In the genomic region with DNA sequence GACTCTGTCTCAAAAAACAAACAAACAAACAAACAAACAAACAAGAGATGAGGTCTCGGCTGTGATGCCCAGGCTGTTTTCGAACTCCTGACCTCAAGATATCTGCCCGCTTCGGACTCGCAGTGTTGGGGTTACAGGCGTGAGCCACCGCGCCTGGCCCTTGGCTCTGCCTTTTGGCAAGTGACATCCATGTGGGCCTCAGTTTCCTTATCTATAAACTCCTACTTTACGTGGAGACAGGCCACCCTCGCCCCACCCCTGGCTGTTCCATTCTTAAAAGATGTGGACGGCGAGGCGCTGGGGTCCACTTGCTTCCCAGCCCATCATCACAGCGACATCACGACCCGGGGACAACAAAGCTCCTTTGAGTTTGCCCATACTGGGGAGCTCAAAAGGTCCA, we compare ENCODE assay signal across 23 cellular contexts. TPM values are rescaled to one million over a fixed set of nuclear protein-coding genes. Genes with fewer than 3 reads are reported as not detected.
DNase-seq lines count a peak whose midpoint lies in the region; ATAC-seq and TF ChIP-seq lines count a peak whose summit lies in the region.
"Had no signal": no experiment of that assay in that cellular context is flagged by ENCODE, and none has a peak within 500 bp of the region (broad histone marks: within the 10 kb centered on the region; RNA-seq: fewer than 3 reads in every experiment).

No MANE protein-coding gene starts in this region.

- no peak overlapping the region for H2BK12ac ChIP-seq in trophoblast cell (ENCODE audit: low read length)

- ATAC-seq in GM18907 (IDR thresholded peaks at IDR 0.05; ENCODE audit: unreplicated experiment) (no peak), GM19467 (IDR thresholded peaks at IDR 0.05; ENCODE audit: unreplicated experiment) (no peak)
- ATAC-seq: lower lobe of right lung, PC-3 had no signal

- H4K8ac ChIP-seq in trophoblast cell (ENCODE audit: low read depth, low read length), result no peak overlapping the region

- H3K9me3 Mint-ChIP-seq in activated naive CD4-positive, alpha-beta T cell treated with anti-CD3 and anti-CD28 coated beads, Interleukin-2, amount 10 ng/mL, durations not matched to agents 7 days and 5 days, result no peaks in the 10 kb centered on the region
- no peaks in the 10 kb centered on the region for H3K9me3 Mint-ChIP-seq in neural progenitor cell
- H3K9me3 Mint-ChIP-seq: activated CD4-positive, alpha-beta T cell treated with anti-CD3 and anti-CD28 coated beads, Interleukin-2, amount 10 ng/mL, durations not matched to agents 7 days and 5 days; endodermal cell; stimulated activated naive CD8-positive, alpha-beta T cell treated with anti-CD3 and anti-CD28 coated beads, Interleukin-15, Interleukin-2, amounts not matched to agents 100 ng/mL and 50 ng/mL, for 24 hours had no signal

- no peak overlapping the region for H3K23ac ChIP-seq in trophoblast cell (ENCODE audit: low read length)

- no peak overlapping the region for H2AFZ ChIP-seq in neural progenitor cell (replicated peaks)
- no peak overlapping the region for H2AFZ ChIP-seq in trophoblast cell (ENCODE audit: insufficient read depth, low read length, poor library complexity)
- H2AFZ ChIP-seq: hepatocyte had no signal

- DNase-seq in activated naive CD4-positive, alpha-beta T cell treated with anti-CD3 and anti-CD28 coated beads, Interleukin-2, amount 10 ng/mL, durations not matched to agents 7 days and 5 days, result no peak
- DNase-seq in activated naive CD4-positive, alpha-beta T cell treated with anti-CD3 and anti-CD28 coated beads, Interleukin-2, amount 50 U/mL, for 16 hours, result no peak
- no peak for DNase-seq in dorsolateral prefrontal cortex
- no peak for DNase-seq in neural progenitor cell (ENCODE audit: low spot score)
- no peak for DNase-seq in suprapubic skin (ENCODE audit: low spot score in 2 of 2)
- no peak for DNase-seq in trophoblast cell
- DNase-seq: activated CD4-positive, alpha-beta T cell treated with anti-CD3 and anti-CD28 coated beads, Interleukin-2, amount 10 ng/mL, durations not matched to agents 7 days and 5 days; EL; endodermal cell; lower lobe of right lung; NCI-H1694; NCI-H2227 treated with DMSO at 0.1 percent for 48 hours; NCI-H82; PC-3; SJCRH30; T-helper 2 cell had no signal

- H3K14ac ChIP-seq in trophoblast cell (ENCODE audit: low read length), result no peak overlapping the region

- no peak overlapping the region for H3K4ac ChIP-seq in trophoblast cell (ENCODE audit: low read depth, low read length)

- no peaks in the 10 kb centered on the region for H3K27me3 Mint-ChIP-seq in activated naive CD4-positive, alpha-beta T cell treated with anti-CD3 and anti-CD28 coated beads, Interleukin-2, amount 10 ng/mL, durations not matched to agents 7 days and 5 days
- H3K27me3 Mint-ChIP-seq in neural progenitor cell (ENCODE audit: insufficient read depth, low read depth), result no peaks in the 10 kb centered on the region
- H3K27me3 Mint-ChIP-seq: activated CD4-positive, alpha-beta T cell treated with anti-CD3 and anti-CD28 coated beads, Interleukin-2, amount 10 ng/mL, durations not matched to agents 7 days and 5 days; stimulated activated naive CD8-positive, alpha-beta T cell treated with anti-CD3 and anti-CD28 coated beads, Interleukin-15, Interleukin-2, amounts not matched to agents 100 ng/mL and 50 ng/mL, for 24 hours had no signal

- peak overlapping the region in 1 of 59 donors; percentile 8 for H3K27ac ChIP-seq in dorsolateral prefrontal cortex
- H3K27ac ChIP-seq in neural progenitor cell, result no peak overlapping the region
- no peak overlapping the region for H3K27ac ChIP-seq in suprapubic skin
- H3K27ac ChIP-seq in trophoblast cell (ENCODE audit: low read depth, low read length), result no peak overlapping the region
- H3K27ac ChIP-seq: hepatocyte, lower lobe of right lung, pancreas, SJCRH30, skin epidermis had no signal

- peaks cover 23% of the 10 kb centered on the region for H3K4me1 Mint-ChIP-seq in activated naive CD4-positive, alpha-beta T cell treated with anti-CD3 and anti-CD28 coated beads, Interleukin-2, amount 10 ng/mL, durations not matched to agents 7 days and 5 days
- peaks cover 12% of the 10 kb centered on the region for H3K4me1 Mint-ChIP-seq in neural progenitor cell
- H3K4me1 Mint-ChIP-seq: endodermal cell had no signal

- TF ChIP-seq POLR2A in suprapubic skin (IDR thresholded peaks at IDR 0.05), result no peak

- no peak overlapping the region for H2BK5ac ChIP-seq in trophoblast cell (ENCODE audit: low read depth, low read length, poor library complexity)

- no peak for TF ChIP-seq CTCF in dorsolateral prefrontal cortex (IDR thresholded peaks at IDR 0.05 in 54 of 56, conservative IDR thresholded peaks at IDR 0.05 in 2 of 56; ENCODE audit: low read depth in 1 of 56, partially characterized antibody in 56 of 56)
- no peak for TF ChIP-seq CTCF in neural progenitor cell (IDR thresholded peaks at IDR 0.05)
- TF ChIP-seq CTCF in suprapubic skin (IDR thresholded peaks at IDR 0.05), result no peak

- 81% methylated on average over 16 of the region's 16 CpGs for WGBS in suprapubic skin
- no CpG with 5 or more reads among the region's 16 CpGs for WGBS in trophoblast cell (ENCODE audit: extremely low coverage, insufficient coverage, insufficient read length)

- H3K18ac ChIP-seq in trophoblast cell (ENCODE audit: low read length), result no peak overlapping the region

- H3K79me1 ChIP-seq in trophoblast cell (ENCODE audit: low read length), result peaks cover 10% of the 10 kb centered on the region

- H3K9me3 ChIP-seq in neural progenitor cell (ENCODE audit: low read depth) (no peaks in the 10 kb centered on the region), suprapubic skin (no peaks in the 10 kb centered on the region), trophoblast cell (ENCODE audit: insufficient read depth, low read depth, low read length) (peaks cover 10% of the 10 kb centered on the region)
- H3K9me3 ChIP-seq: HAP-1, lower lobe of right lung, pancreas had no signal

- H3K9ac ChIP-seq in neural progenitor cell (no peak overlapping the region), trophoblast cell (ENCODE audit: low read length) (no peak overlapping the region)

- H4K91ac ChIP-seq in trophoblast cell (ENCODE audit: low read depth, low read length), result no peak overlapping the region

- H3K4me3 ChIP-seq in dorsolateral prefrontal cortex (peak overlapping the region in 30 of 59 donors; percentile 12 to 51 (median 30)), neural progenitor cell (no peak overlapping the region), suprapubic skin (peak overlapping the region; percentile 18), trophoblast cell (ENCODE audit: low read depth, low read length) (no peak overlapping the region)
- H3K4me3 ChIP-seq: HAP-1, hepatocyte, pancreas, SJCRH30, skin epidermis had no signal

- H3K79me2 ChIP-seq in neural progenitor cell (ENCODE audit: low read depth) (peaks cover 26% of the 10 kb centered on the region), trophoblast cell (ENCODE audit: control insufficient read depth, insufficient read depth, low read length, poor library complexity) (peaks cover 8% of the 10 kb centered on the region)

- no peak overlapping the region for H2BK120ac ChIP-seq in trophoblast cell (ENCODE audit: insufficient read depth, low read length, poor library complexity)

- no peak for TF ChIP-seq EP300 in suprapubic skin (IDR thresholded peaks at IDR 0.05)

- peaks cover 16% of the 10 kb centered on the region for H3K36me3 Mint-ChIP-seq in activated naive CD4-positive, alpha-beta T cell treated with anti-CD3 and anti-CD28 coated beads, Interleukin-2, amount 10 ng/mL, durations not matched to agents 7 days and 5 days
- H3K36me3 Mint-ChIP-seq in neural progenitor cell, result peaks cover 2% of the 10 kb centered on the region

- CTCF ChIA-PET in activated naive CD4-positive, alpha-beta T cell treated with anti-CD3 and anti-CD28 coated beads, Interleukin-2, amount 10 ng/mL, durations not matched to agents 7 days and 5 days (lab: Charles Lee), result no interaction called here

- peaks cover 10% of the 10 kb centered on the region for H3F3A ChIP-seq in neural progenitor cell (ENCODE audit: low read depth)

- H3K4me3 Mint-ChIP-seq in activated naive CD4-positive, alpha-beta T cell treated with anti-CD3 and anti-CD28 coated beads, Interleukin-2, amount 10 ng/mL, durations not matched to agents 7 days and 5 days, result peak overlapping the region; percentile 35
- peak overlapping the region; percentile 53 for H3K4me3 Mint-ChIP-seq in neural progenitor cell
- H3K4me3 Mint-ChIP-seq: endodermal cell had no signal

- intact Hi-C loops in dorsolateral prefrontal cortex (cut with DNase I), result no loop called here

- no peak overlapping the region for H3K27ac Mint-ChIP-seq in activated naive CD4-positive, alpha-beta T cell treated with anti-CD3 and anti-CD28 coated beads, Interleukin-2, amount 10 ng/mL, durations not matched to agents 7 days and 5 days
- H3K27ac Mint-ChIP-seq in neural progenitor cell, result no peak overlapping the region
- H3K27ac Mint-ChIP-seq: activated CD4-positive, alpha-beta T cell treated with anti-CD3 and anti-CD28 coated beads, Interleukin-2, amount 10 ng/mL, durations not matched to agents 7 days and 5 days; endodermal cell; stimulated activated naive CD8-positive, alpha-beta T cell treated with anti-CD3 and anti-CD28 coated beads, Interleukin-15, Interleukin-2, amounts not matched to agents 100 ng/mL and 50 ng/mL, for 24 hours had no signal

- peaks cover 6% of the 10 kb centered on the region for H4K20me1 ChIP-seq in neural progenitor cell (ENCODE audit: low read depth)

- no peak overlapping the region for H4K12ac ChIP-seq in trophoblast cell (ENCODE audit: low read depth, low read length)

- H3K27me3 ChIP-seq in dorsolateral prefrontal cortex, result no peaks in the 10 kb centered on the region
- H3K27me3 ChIP-seq in neural progenitor cell, result no peaks in the 10 kb centered on the region
- H3K27me3 ChIP-seq in suprapubic skin, result no peaks in the 10 kb centered on the region
- no peaks in the 10 kb centered on the region for H3K27me3 ChIP-seq in trophoblast cell (ENCODE audit: insufficient read depth, low read length)
- H3K27me3 ChIP-seq: hepatocyte, pancreas, SJCRH30 had no signal

- no peak overlapping the region for H2AK5ac ChIP-seq in trophoblast cell (ENCODE audit: low read length)

- H3K4me1 ChIP-seq in neural progenitor cell, result no peaks in the 10 kb centered on the region
- H3K4me1 ChIP-seq in suprapubic skin, result peaks cover 34% of the 10 kb centered on the region
- peaks cover 5 to 6% of the 10 kb centered on the region in 2 experiments for H3K4me1 ChIP-seq in trophoblast cell (ENCODE audit: control insufficient read depth in 1 of 2, insufficient read depth in 2 of 2, low read length in 2 of 2)
- H3K4me1 ChIP-seq: SJCRH30 had no signal

- H3K36me3 ChIP-seq in neural progenitor cell (no peaks in the 10 kb centered on the region), suprapubic skin (no peaks in the 10 kb centered on the region), trophoblast cell (ENCODE audit: control insufficient read depth in 1 of 2, insufficient read depth in 2 of 2, low read length in 2 of 2) (peaks cover 7% of the 10 kb centered on the region in 2 experiments)
- H3K36me3 ChIP-seq: HAP-1, pancreas, SJCRH30 had no signal

- H3K4me2 ChIP-seq in neural progenitor cell (no peak overlapping the region), trophoblast cell (ENCODE audit: low read length) (no peak overlapping the region)
- H3K4me2 ChIP-seq: hepatocyte had no signal

RNA-seq across cellular contexts. Expression of a gene that starts 1.7 kb away (rescaled TPM):
- total RNA-seq in dorsolateral prefrontal cortex, result 1 to 10 TPM in 103 of 120 experiments, under 1 TPM in 17; 0.44 to 4.5 (median 1.8) TPM
- total RNA-seq in neural progenitor cell (ENCODE audit: low replicate concordance), result 4.6 and 7.0 TPM in 2 replicates
- total RNA-seq in suprapubic skin, result 1 to 10 TPM; 1.9 to 3.8 (median 3.0) TPM
- polyA plus RNA-seq in trophoblast cell (2013), result 1.1 and 1.4 TPM in 2 replicates

RNA-seq across cellular contexts. Expression of a gene that starts 2.4 kb away (rescaled TPM):
- total RNA-seq in dorsolateral prefrontal cortex, result 100 to 1,000 TPM; 270 to 471 (median 352) TPM
- total RNA-seq in neural progenitor cell (ENCODE audit: low replicate concordance), result 78.6 and 108 TPM in 2 replicates
- total RNA-seq in suprapubic skin, result 100 to 1,000 TPM in 3 of 4 donors, 10 to 100 TPM in 1; 94.4 to 160 (median 109) TPM
- 160 and 164 TPM in 2 replicates for polyA plus RNA-seq in trophoblast cell (2013)

RNA-seq across cellular contexts. Expression of a gene that starts 15.0 kb away (rescaled TPM):
- total RNA-seq in dorsolateral prefrontal cortex (100 to 1,000 TPM in 2 of 120 experiments, 10 to 100 TPM in 118; 23.4 to 122 (median 60.0) TPM), neural progenitor cell (ENCODE audit: low replicate concordance) (2.6 and 5.1 TPM in 2 replicates), suprapubic skin (10 to 100 TPM in 1 of 4 donors, 1 to 10 TPM in 3; 1.1 to 12.0 (median 1.7) TPM)
- polyA plus RNA-seq in trophoblast cell (2013), result 4.5 and 4.6 TPM in 2 replicates

RNA-seq across cellular contexts. Expression of a gene that starts 24.4 kb away (rescaled TPM):
- total RNA-seq in dorsolateral prefrontal cortex (1 to 10 TPM in 27 of 120 experiments, under 1 TPM in 92, not detected in 1; 0.13 to 2.3 (median 0.68) TPM), neural progenitor cell (ENCODE audit: low replicate concordance) (1.0 and 3.3 TPM in 2 replicates), suprapubic skin (under 1 TPM; 0.15 to 0.44 (median 0.21) TPM)
- polyA plus RNA-seq in trophoblast cell (2013), result 0.52 and 0.56 TPM in 2 replicates
- polyA plus RNA-seq: pancreas had no signal

Comparison
In these comparisons a context has a peak if more than half of its experiments do, and no peak if none do; other contexts are left out.
1. H3K4me3 ChIP-seq: peak in dorsolateral prefrontal cortex (30 of 59) and suprapubic skin (single experiment); none in neural progenitor cell (single experiment) and trophoblast cell (single experiment).